ENCODE assay signal across 24 cellular contexts in genomic region chr1:91584866-91585265, GRCh38.
DNase-seq lines count a peak whose midpoint lies in the region; ATAC-seq and TF ChIP-seq lines count a peak whose summit lies in the region.
"Had no signal": no experiment of that assay in that cellular context is flagged by ENCODE, and none has a peak within 500 bp of the region (broad histone marks: within the 10 kb centered on the region; RNA-seq: fewer than 3 reads in every experiment).

No MANE protein-coding gene starts in this region.

- DNase-seq in heart right ventricle, result peak in 1 of 2 donors; percentile 62
- DNase-seq in uterus, result no peak
- DNase-seq in CD8-positive, alpha-beta memory T cell, result no peak
- no peak for DNase-seq in pons (ENCODE audit: low spot score)
- DNase-seq: activated CD4-positive, alpha-beta T cell treated with anti-CD3 and anti-CD28 coated beads for 4 hours; activated T-cell treated with anti-CD3 and anti-CD28 coated beads, Interleukin-2, amount 50 U/mL, for 4 hours; CD4-positive, alpha-beta memory T cell; DMS 273 treated with DMSO at 0.1 percent for 48 hours; effector CD4-positive, alpha-beta T cell; foreskin keratinocyte; Karpas-422; MV-4-11; NCI-H1694; NCI-H524 treated with DMSO at 0.1 percent for 48 hours; Peyer's patch; testis had no signal

- peaks cover 0 to 9% (median 2%) of the 10 kb centered on the region in 3 donors for H3K36me3 Mint-ChIP-seq in CD8-positive, alpha-beta memory T cell
- H3K36me3 Mint-ChIP-seq: brain; CD4-positive, alpha-beta memory T cell; stimulated activated effector memory CD8-positive, alpha-beta T cell treated with anti-CD3 and anti-CD28 coated beads, Interleukin-12 subunit alpha, Interleukin-12 subunit beta, amount 100 ng/mL, for 72 hours had no signal

- intact Hi-C loops in heart right ventricle (cut with DNase I) (loop anchor here in 3 of 10 donors (10.0 kb wide), 2 partner anchors 120 to 240 kb away; no protein-coding TSS in a partner anchor), uterus (cut with DNase I; ENCODE audit: low total_unique reads) (no loop called here)

- no peaks in the 10 kb centered on the region for H3K36me3 ChIP-seq in heart right ventricle
- H3K36me3 ChIP-seq in muscle layer of duodenum (ENCODE audit: control insufficient read depth in 1 of 2, insufficient read depth in 2 of 2, low read length in 2 of 2), result no peaks in the 10 kb centered on the region
- H3K36me3 ChIP-seq in uterus, result no peaks in the 10 kb centered on the region
- no peaks in the 10 kb centered on the region for H3K36me3 ChIP-seq in CD8-positive, alpha-beta memory T cell (ENCODE audit: insufficient read depth, low read length)
- H3K36me3 ChIP-seq: Peyer's patch had no signal

- H3K4me3 Mint-ChIP-seq in CD8-positive, alpha-beta memory T cell, result no peak overlapping the region
- H3K4me3 Mint-ChIP-seq: activated T-cell treated with anti-CD3 and anti-CD28 coated beads, Interleukin-2, amount 50 U/mL, for 4 hours; brain; CD4-positive, alpha-beta memory T cell; stimulated activated effector memory CD8-positive, alpha-beta T cell treated with anti-CD3 and anti-CD28 coated beads, Interleukin-12 subunit alpha, Interleukin-12 subunit beta, amount 100 ng/mL, for 72 hours; T-helper 1 cell treated with Interleukin-12 subunit alpha and Interleukin-12 subunit beta and Interleukin-4 antibody, amounts not matched to agents 30 μg/mL and 1 μg/mL, for 36 hours had no signal

- 36 to 43% methylated on average over 4 of the region's 4 CpGs for WGBS in heart right ventricle, 2 donors

- ATAC-seq in heart right ventricle (peak; percentile 77 to 95 (median 90)), HG02970 (IDR thresholded peaks at IDR 0.05; ENCODE audit: low FRiP score, unreplicated experiment) (no peak)
- ATAC-seq: activated T-cell treated with anti-CD3 and anti-CD28 coated beads, Interleukin-2, amount 50 U/mL, for 4 hours; foreskin keratinocyte; stimulated activated effector memory CD8-positive, alpha-beta T cell treated with anti-CD3 and anti-CD28 coated beads, Interleukin-12 subunit alpha, Interleukin-12 subunit beta, amount 100 ng/mL, for 72 hours had no signal

- POLR2A ChIA-PET in CD8-positive, alpha-beta memory T cell (lab: Charles Lee), result no interaction called here

- H3K4me1 ChIP-seq in heart right ventricle (peaks cover 0 to 41% (median 24%) of the 10 kb centered on the region in 9 donors), muscle layer of duodenum (ENCODE audit: control insufficient read depth in 1 of 2, insufficient read depth in 2 of 2, low read length in 2 of 2) (peaks cover 0 to 10% of the 10 kb centered on the region in 2 donors), uterus (no peaks in the 10 kb centered on the region)
- no peaks in the 10 kb centered on the region for H3K4me1 ChIP-seq in CD8-positive, alpha-beta memory T cell (ENCODE audit: insufficient read depth, low read length)

- no peaks in the 10 kb centered on the region for H3K9me3 Mint-ChIP-seq in CD8-positive, alpha-beta memory T cell
- H3K9me3 Mint-ChIP-seq: activated T-cell treated with anti-CD3 and anti-CD28 coated beads, Interleukin-2, amount 50 U/mL, for 4 hours; CD4-positive, alpha-beta memory T cell; stimulated activated effector memory CD8-positive, alpha-beta T cell treated with anti-CD3 and anti-CD28 coated beads, Interleukin-12 subunit alpha, Interleukin-12 subunit beta, amount 100 ng/mL, for 72 hours; T-helper 1 cell treated with Interleukin-12 subunit alpha and Interleukin-12 subunit beta and Interleukin-4 antibody, amounts not matched to agents 30 μg/mL and 1 μg/mL, for 36 hours had no signal

- H3K9me3 ChIP-seq in heart right ventricle, result no peaks in the 10 kb centered on the region
- no peaks in the 10 kb centered on the region for H3K9me3 ChIP-seq in muscle layer of duodenum (ENCODE audit: control insufficient read depth in 1 of 2, low read length in 2 of 2)
- no peaks in the 10 kb centered on the region for H3K9me3 ChIP-seq in uterus
- H3K9me3 ChIP-seq in CD8-positive, alpha-beta memory T cell (ENCODE audit: low read length), result no peaks in the 10 kb centered on the region
- H3K9me3 ChIP-seq: Peyer's patch, testis had no signal

- H3K27ac Mint-ChIP-seq in CD8-positive, alpha-beta memory T cell, result peak overlapping the region in 2 of 8 donors; percentile 64 to 82
- H3K27ac Mint-ChIP-seq: stimulated activated effector memory CD8-positive, alpha-beta T cell treated with anti-CD3 and anti-CD28 coated beads, Interleukin-12 subunit alpha, Interleukin-12 subunit beta, amount 100 ng/mL, for 72 hours; T-helper 1 cell treated with Interleukin-12 subunit alpha and Interleukin-12 subunit beta and Interleukin-4 antibody, amounts not matched to agents 30 μg/mL and 1 μg/mL, for 36 hours had no signal

- H3K27me3 ChIP-seq in heart right ventricle (no peaks in the 10 kb centered on the region), muscle layer of duodenum (ENCODE audit: low read depth, low read length) (no peaks in the 10 kb centered on the region), uterus (no peaks in the 10 kb centered on the region)
- H3K27me3 ChIP-seq in CD8-positive, alpha-beta memory T cell (ENCODE audit: insufficient read depth, low read length, poor library complexity, severe bottlenecking), result no peaks in the 10 kb centered on the region
- H3K27me3 ChIP-seq: foreskin keratinocyte, hepatocyte, Peyer's patch, testis had no signal

- CTCF ChIA-PET in CD8-positive, alpha-beta memory T cell (lab: Charles Lee), result no interaction called here

- TF ChIP-seq POLR2A in uterus (IDR thresholded peaks at IDR 0.05), result no peak

- TF ChIP-seq CTCF in VCaP (conservative IDR thresholded peaks at IDR 0.05) (no peak), heart right ventricle (IDR thresholded peaks at IDR 0.05) (no peak), uterus (IDR thresholded peaks at IDR 0.05) (no peak)

- H3K4me1 Mint-ChIP-seq in CD8-positive, alpha-beta memory T cell, result peaks cover 18 to 25% (median 19%) of the 10 kb centered on the region in 3 donors

- no peaks in the 10 kb centered on the region for H3K27me3 Mint-ChIP-seq in CD8-positive, alpha-beta memory T cell
- H3K27me3 Mint-ChIP-seq: CD4-positive, alpha-beta memory T cell had no signal

- H3K27ac ChIP-seq in VCaP (peak overlapping the region; percentile 52), heart right ventricle (peak overlapping the region in 9 of 10 donors; percentile 24 to 82 (median 71)), muscle layer of duodenum (ENCODE audit: low read length) (peak overlapping the region; percentile 17), uterus (peak overlapping the region; percentile 86 to 97)
- H3K27ac ChIP-seq in CD8-positive, alpha-beta memory T cell (ENCODE audit: low read depth, low read length), result no peak overlapping the region
- H3K27ac ChIP-seq: hepatocyte, Peyer's patch, testis had no signal

- no peak overlapping the region for H3K4me3 ChIP-seq in heart right ventricle
- no peak overlapping the region for H3K4me3 ChIP-seq in muscle layer of duodenum (ENCODE audit: low read depth in 1 of 2, low read length in 2 of 2)
- H3K4me3 ChIP-seq in uterus, result no peak overlapping the region
- H3K4me3 ChIP-seq in CD8-positive, alpha-beta memory T cell (ENCODE audit: low read length), result no peak overlapping the region
- H3K4me3 ChIP-seq: hepatocyte, Peyer's patch, smooth muscle cell, testis had no signal
